ENCODE assay signal across 1 cellular context in the genomic region with DNA sequence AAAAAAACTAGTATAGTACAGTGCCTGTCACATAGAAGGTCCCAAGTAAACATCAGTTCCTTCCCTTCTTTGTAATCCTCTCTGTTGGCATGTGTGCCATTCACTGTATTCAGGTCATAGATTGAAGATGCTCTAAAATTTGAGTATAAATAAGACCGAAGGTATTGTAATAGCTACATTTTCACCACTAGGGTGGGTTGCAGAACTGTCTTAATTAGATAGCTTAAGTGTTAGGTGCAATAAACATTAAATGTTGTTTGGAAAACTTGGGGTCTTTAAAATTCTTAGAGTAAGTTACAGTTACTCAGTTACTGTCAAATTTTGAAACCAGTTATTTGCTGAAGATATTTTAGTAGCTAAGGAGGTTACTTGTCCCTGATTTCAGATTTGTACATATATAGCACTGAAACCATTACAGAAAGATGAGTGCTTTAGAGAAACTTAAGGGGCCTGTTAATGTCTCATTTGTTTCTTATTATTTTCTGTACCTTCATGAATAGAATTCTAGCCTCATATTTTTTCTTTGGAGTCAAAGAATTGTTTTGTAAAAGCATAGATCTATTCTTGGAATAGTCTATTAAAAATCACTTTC.
TF ChIP-seq lines count a peak whose summit lies in the region.

No MANE protein-coding gene starts in this region.

TF ChIP-seq in HepG2, 621 proteins besides CTCF, POLR2A, EP300 and RAD21:
- TF ChIP-seq STAG1 (CRISPR knock-in tag; IDR thresholded peaks at IDR 0.05) (peak; percentile 51), ZNF468 (CRISPR knock-in tag; IDR thresholded peaks at IDR 0.05) (no peak), SMC3 (IDR thresholded peaks at IDR 0.05; ENCODE audit: low read length) (peak; percentile 21; the same call in 1 of the 2 replicates)
